Comparison of ENCODE assay signal across 7 cellular contexts in the genomic region with DNA sequence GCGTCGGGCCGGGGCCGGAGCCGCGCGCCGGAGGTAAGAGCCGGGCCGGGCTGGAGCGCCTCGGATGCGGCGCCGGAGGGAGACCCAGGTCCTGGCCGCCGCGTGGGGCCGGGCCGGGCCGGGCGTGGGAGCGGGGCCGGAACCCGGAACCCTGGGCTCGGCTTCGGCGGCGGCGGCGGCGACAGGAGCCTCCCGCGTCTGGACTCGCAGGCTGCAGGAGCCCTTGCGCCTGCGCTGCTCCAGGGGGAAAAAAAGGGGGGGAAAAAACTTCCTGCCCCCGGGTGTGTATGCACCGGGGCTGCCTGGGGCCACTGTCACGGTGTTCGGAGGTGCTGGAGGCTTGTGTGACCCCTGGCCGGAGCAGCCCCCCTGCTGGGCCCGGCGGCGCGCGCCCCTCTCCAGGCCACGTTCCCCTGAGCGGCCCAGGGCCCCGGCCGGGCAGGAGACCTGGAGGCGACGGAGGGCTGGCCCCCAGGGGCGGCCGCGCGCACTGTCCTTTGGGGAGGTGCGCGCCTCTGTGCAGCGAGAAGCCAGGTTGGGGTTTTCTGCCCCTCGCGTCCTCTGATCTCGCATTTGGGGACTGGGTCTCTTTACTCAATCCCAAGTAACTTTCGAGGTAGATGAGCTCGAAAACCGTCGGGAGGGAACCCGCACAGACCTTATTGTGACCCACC. TPM values are rescaled to one million over a fixed set of nuclear protein-coding genes. Genes with fewer than 3 reads are reported as not detected.
A peak's percentile ranks its signal among the peaks of the same experiment; 100 is the strongest.
DNase-seq lines count a peak whose midpoint lies in the region; ATAC-seq and TF ChIP-seq lines count a peak whose summit lies in the region.

No MANE protein-coding gene starts in this region.

- H3K27ac Mint-ChIP-seq in stimulated activated memory B cell treated with anti-CD40 and anti-IgM and Interleukin-4, amounts not matched to agents 10 μg/mL and 1 μg/mL and 100 μg/mL, for 72 hours: peak overlapping the region; percentile 17

- H3K9me3 ChIP-seq in adrenal gland (replicated peaks in 1 of 3): no peaks in the 10 kb centered on the region
- H3K9me3 ChIP-seq in iPS-18c (ENCODE audit: control insufficient read depth, insufficient read depth, low read length): no peaks in the 10 kb centered on the region

- peak overlapping the region; percentile 62 for H3K4me3 ChIP-seq in GM08714 (ENCODE audit: low read length)
- peak overlapping the region; percentile 28 to 88 (median 48) for H3K4me3 ChIP-seq in adrenal gland
- H3K4me3 ChIP-seq in iPS-18c (ENCODE audit: insufficient read depth, low read depth, low read length): peak overlapping the region; percentile 64

- H3K4me1 ChIP-seq in adrenal gland (replicated peaks in 1 of 2): peaks cover 0 to 19% of the 10 kb centered on the region in 2 donors

- ATAC-seq in GM21447 (IDR thresholded peaks at IDR 0.05; ENCODE audit: unreplicated experiment): peak; percentile 19
- peak; percentile 38 for ATAC-seq in stimulated activated memory B cell treated with anti-CD40 and anti-IgM and Interleukin-4, amounts not matched to agents 10 μg/mL and 1 μg/mL and 100 μg/mL, for 72 hours

- H3K27me3 Mint-ChIP-seq in stimulated activated memory B cell treated with anti-CD40 and anti-IgM and Interleukin-4, amounts not matched to agents 10 μg/mL and 1 μg/mL and 100 μg/mL, for 72 hours: peaks cover 28% of the 10 kb centered on the region

- H3K9me3 Mint-ChIP-seq in stimulated activated memory B cell treated with anti-CD40 and anti-IgM and Interleukin-4, amounts not matched to agents 10 μg/mL and 1 μg/mL and 100 μg/mL, for 72 hours: no peaks in the 10 kb centered on the region

- TF ChIP-seq CTCF in adrenal gland (IDR thresholded peaks at IDR 0.05): no peak

- H3K27ac ChIP-seq in adrenal gland: peak overlapping the region in 3 of 5 donors; percentile 64 to 92 (median 76)

- peak overlapping the region; percentile 85 for H3K4me3 Mint-ChIP-seq in stimulated activated memory B cell treated with anti-CD40 and anti-IgM and Interleukin-4, amounts not matched to agents 10 μg/mL and 1 μg/mL and 100 μg/mL, for 72 hours

- no peaks in the 10 kb centered on the region for H3K36me3 ChIP-seq in adrenal gland (replicated peaks in 1 of 2)

- DNase-seq in HT1080 (ENCODE audit: low read depth): peak; percentile 20
- peak in 5 of 7 donors; percentile 20 to 47 (median 37) for DNase-seq in adrenal gland
- no peak for DNase-seq in NCI-H774 (lab: John Stamatoyannopoulos, UW)

- H3K36me3 Mint-ChIP-seq in stimulated activated memory B cell treated with anti-CD40 and anti-IgM and Interleukin-4, amounts not matched to agents 10 μg/mL and 1 μg/mL and 100 μg/mL, for 72 hours: no peaks in the 10 kb centered on the region

- intact Hi-C loops in adrenal gland (cut with DNase I): no loop called here

- WGBS in adrenal gland, 4 donors: 0 to 4% (median 1%) methylated on average over 7 to 68 of the region's 68 CpGs

- H3K27me3 ChIP-seq in adrenal gland: no peaks in the 10 kb centered on the region

- TF ChIP-seq POLR2A in adrenal gland (IDR thresholded peaks at IDR 0.05): peak in 1 of 2 donors; percentile 8

- H3K4me1 Mint-ChIP-seq in stimulated activated memory B cell treated with anti-CD40 and anti-IgM and Interleukin-4, amounts not matched to agents 10 μg/mL and 1 μg/mL and 100 μg/mL, for 72 hours: peaks cover 35% of the 10 kb centered on the region

RNA-seq across cellular contexts. Expression of gene KLHL29, which starts 0.9 kb away (rescaled TPM):
- 6.0 and 6.8 TPM in 2 replicates for total RNA-seq in HT1080 (2014; rRNA removed; shearing (Covaris generic))
- 6.1 and 7.4 TPM in 2 replicates for polyA plus RNA-seq in HT1080 (2015; cell fraction: cytosol; rRNA removed)
- 11.0 and 11.3 TPM in 2 replicates for polyA plus RNA-seq in HT1080 (2015; cell fraction: nucleus; rRNA removed)
- 10 to 100 TPM; 14.1 to 24.5 (median 18.0) TPM for total RNA-seq in adrenal gland
- 10 to 100 TPM in 1 of 3 donors, 1 to 10 TPM in 2; 8.5 to 10.9 (median 8.8) TPM for polyA plus RNA-seq in adrenal gland
